10 cellular contexts compared by ENCODE assay signal in genomic region chr2:165357758-165358157, GRCh38.
DNase-seq lines count a peak whose midpoint lies in the region; ATAC-seq and TF ChIP-seq lines count a peak whose summit lies in the region.
"Had no signal": no experiment of that assay in that cellular context is flagged by ENCODE, and none has a peak within 500 bp of the region (broad histone marks: within the 10 kb centered on the region; RNA-seq: fewer than 3 reads in every experiment).

No MANE protein-coding gene starts in this region.

- peak; percentile 83 for DNase-seq in PC-3
- peak; percentile 17 for DNase-seq in kidney glomerular epithelial cell (lab: John Stamatoyannopoulos, UW)
- no peak for DNase-seq in NK-92 (lab: John Stamatoyannopoulos, UW; ENCODE audit: unreplicated experiment)
- no peak for DNase-seq in stimulated activated naive CD4-positive, alpha-beta T cell (lab: John Stamatoyannopoulos, UW)
- DNase-seq in mesenteric fat pad (ENCODE audit: low spot score): no peak
- DNase-seq in immature natural killer cell: no peak

- no peaks in the 10 kb centered on the region for H3K27me3 ChIP-seq in PC-3 (ENCODE audit: low read length)

- H3K4me1 ChIP-seq in PC-3 (ENCODE audit: insufficient read depth, low read length): peaks cover 12% of the 10 kb centered on the region

- H3K36me3 Mint-ChIP-seq in immature natural killer cell: no peaks in the 10 kb centered on the region

- H4K20me1 ChIP-seq in PC-3 (ENCODE audit: low read length): no peaks in the 10 kb centered on the region

- no TSS peak for BruUV-seq in PC-3 (replicated peaks; lab: Mats Ljungman, UMichigan)

- H3K9me3 Mint-ChIP-seq in immature natural killer cell: no peaks in the 10 kb centered on the region
- H3K9me3 Mint-ChIP-seq: dendritic cell treated with granulocyte-macrophage colony-stimulating factor and Interleukin-4, amounts not matched to agents 40 ng/mL and 50 ng/mL, for 4 days had no signal

- no peaks in the 10 kb centered on the region for H3F3A ChIP-seq in PC-3 (ENCODE audit: low read length, unreplicated experiment)

- no peak overlapping the region for H3K27ac Mint-ChIP-seq in immature natural killer cell
- H3K27ac Mint-ChIP-seq: dendritic cell treated with granulocyte-macrophage colony-stimulating factor and Interleukin-4, amounts not matched to agents 40 ng/mL and 50 ng/mL, for 4 days had no signal

- 0 out of 2 replicates have a peak overlapping the region, but pooled peaks have one; percentile 0 for H3K4me2 ChIP-seq in PC-3 (ENCODE audit: low read length)

- no peaks in the 10 kb centered on the region for H3K79me2 ChIP-seq in PC-3 (ENCODE audit: low read length)

- no peaks in the 10 kb centered on the region for H3K9me3 ChIP-seq in PC-3 (ENCODE audit: low read length)

- no peak for TF ChIP-seq CTCF in PC-3 (conservative IDR thresholded peaks at IDR 0.05; ENCODE audit: low read depth, low read length)

- ATAC-seq in GM18508 (IDR thresholded peaks at IDR 0.05; ENCODE audit: insufficient read depth, unreplicated experiment): peak; percentile 98
- ATAC-seq in HG02759 (IDR thresholded peaks at IDR 0.05; ENCODE audit: unreplicated experiment): peak; percentile 98
- ATAC-seq in PC-3: peak; percentile 98

- H2AFZ ChIP-seq in PC-3 (ENCODE audit: low read length): no peak overlapping the region

- no peak overlapping the region for H3K9ac ChIP-seq in PC-3 (ENCODE audit: low read length)

- intact Hi-C loops in PC-3 (cut with micrococcal nuclease): no loop called here

- H3K36me3 ChIP-seq in PC-3 (ENCODE audit: low read depth, low read length): no peaks in the 10 kb centered on the region

- no peak overlapping the region for H3K4me3 Mint-ChIP-seq in immature natural killer cell
- H3K4me3 Mint-ChIP-seq: dendritic cell treated with granulocyte-macrophage colony-stimulating factor and Interleukin-4, amounts not matched to agents 40 ng/mL and 50 ng/mL, for 4 days had no signal

- CTCF ChIA-PET in PC-3 (lab: Charles Lee): interaction anchor here (0.5 kb wide), 1 partner anchor 221 kb away, joined by 4 read pairs; no protein-coding TSS in a partner anchor

- POLR2A ChIA-PET in PC-3 (lab: Charles Lee; ENCODE audit: unreplicated experiment): no interaction called here

- no peaks in the 10 kb centered on the region for H3K4me1 Mint-ChIP-seq in immature natural killer cell

- no peaks in the 10 kb centered on the region for H3K27me3 Mint-ChIP-seq in immature natural killer cell (ENCODE audit: low read depth in 3 of 3)
- H3K27me3 Mint-ChIP-seq: dendritic cell treated with granulocyte-macrophage colony-stimulating factor and Interleukin-4, amounts not matched to agents 40 ng/mL and 50 ng/mL, for 4 days had no signal

- no peaks in the 10 kb centered on the region for H3K9me2 ChIP-seq in PC-3 (replicated peaks; ENCODE audit: low read length)

- H3K27ac ChIP-seq in PC-3 (ENCODE audit: low read length): no peak overlapping the region
- H3K27ac ChIP-seq: skin epidermis had no signal

- no peak overlapping the region for H3K4me3 ChIP-seq in PC-3 (ENCODE audit: low read length)
- H3K4me3 ChIP-seq: skin epidermis had no signal

Comparison
In these comparisons a context has a peak if more than half of its experiments do, and no peak if none do; other contexts are left out.
1. DNase-seq: peak in PC-3 (single experiment) and kidney glomerular epithelial cell (single experiment); none in NK-92 (single experiment), stimulated activated naive CD4-positive, alpha-beta T cell (0 of 6), mesenteric fat pad (single experiment) and immature natural killer cell (0 of 3).
2. Peak in every context shown above with its lines, with median percentiles within 50 percentile points of each other: ATAC-seq.